8 cellular contexts compared by ENCODE assay signal in the genomic region with DNA sequence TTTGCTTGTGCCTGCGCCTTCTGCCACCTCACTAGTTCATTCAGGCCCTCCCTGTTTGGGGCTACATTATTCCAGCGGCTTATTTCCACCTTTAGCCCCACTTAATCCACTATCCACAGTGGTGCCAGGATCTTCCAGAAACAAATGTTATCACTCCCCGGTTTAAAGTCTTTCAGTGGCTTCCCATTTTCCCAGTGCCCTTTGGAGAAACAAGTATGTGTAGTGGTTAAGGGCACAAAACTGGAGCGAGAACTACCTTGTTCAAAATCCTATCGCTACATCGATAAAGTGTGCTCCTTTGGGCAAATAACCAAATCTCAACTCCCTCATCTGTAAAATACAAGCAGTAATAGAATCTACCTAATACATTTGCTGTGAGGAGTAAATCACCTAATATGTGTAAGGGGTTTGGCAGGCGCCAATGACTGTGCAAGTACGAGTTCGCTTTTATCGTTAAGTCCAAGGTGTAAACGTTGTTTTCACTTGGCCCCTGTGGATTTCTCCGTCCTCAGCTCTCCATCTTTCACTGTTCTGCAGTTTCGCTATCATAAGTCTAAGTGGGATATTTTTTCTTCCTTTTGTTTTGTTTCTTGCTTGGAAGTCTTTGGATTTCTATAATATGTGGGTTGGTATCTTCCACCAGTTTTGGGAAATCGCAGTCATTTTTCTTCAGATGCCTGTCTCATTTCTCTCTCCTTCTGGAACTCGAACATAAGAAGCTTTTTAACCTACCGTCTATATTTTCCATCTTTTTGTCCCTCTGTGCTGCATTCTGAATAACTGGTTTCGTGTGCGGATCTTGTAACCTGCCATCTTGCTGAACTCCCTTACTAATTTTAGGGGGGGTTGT. TPM values are rescaled to one million over a fixed set of nuclear protein-coding genes. Genes with fewer than 3 reads are reported as not detected.
DNase-seq lines count a peak whose midpoint lies in the region; ATAC-seq and TF ChIP-seq lines count a peak whose summit lies in the region.

No MANE protein-coding gene starts in this region.

- H3K27ac ChIP-seq in PC-9 (peak overlapping the region; percentile 77), epithelial cell of prostate (peak overlapping the region; percentile 85), trophoblast cell (ENCODE audit: low read depth, low read length) (peak overlapping the region; percentile 66)

- H2BK12ac ChIP-seq in trophoblast cell (ENCODE audit: low read length): no peak overlapping the region

- no peak overlapping the region for H3K23ac ChIP-seq in trophoblast cell (ENCODE audit: low read length)

- H4K91ac ChIP-seq in trophoblast cell (ENCODE audit: low read depth, low read length): peak overlapping the region; percentile 67

- no peaks in the 10 kb centered on the region for H3K9me3 ChIP-seq in PC-9 (ENCODE audit: insufficient read depth, low read depth)
- no peaks in the 10 kb centered on the region for H3K9me3 ChIP-seq in trophoblast cell (ENCODE audit: insufficient read depth, low read depth, low read length)

- POLR2A ChIA-PET in PC-9 (lab: Charles Lee; ENCODE audit: unreplicated experiment): interaction anchor here (0.6 to 0.7 kb wide), 4 partner anchors 19 to 1358 kb away, joined by 3 to 16 read pairs (median 6); no protein-coding TSS in a partner anchor

- H3K14ac ChIP-seq in trophoblast cell (ENCODE audit: low read length): no peak overlapping the region

- peaks cover 7% of the 10 kb centered on the region for H3K79me1 ChIP-seq in trophoblast cell (ENCODE audit: low read length)

- no peak overlapping the region for H2BK5ac ChIP-seq in trophoblast cell (ENCODE audit: low read depth, low read length, poor library complexity)

- peaks cover 17% of the 10 kb centered on the region for H3K4me1 ChIP-seq in PC-9 (replicated peaks; ENCODE audit: insufficient read depth)
- peaks cover 5 to 6% of the 10 kb centered on the region in 2 experiments for H3K4me1 ChIP-seq in trophoblast cell (ENCODE audit: control insufficient read depth in 1 of 2, insufficient read depth in 2 of 2, low read length in 2 of 2)

- no peak overlapping the region for H2AK5ac ChIP-seq in trophoblast cell (ENCODE audit: low read length)

- H3K9ac ChIP-seq in trophoblast cell (ENCODE audit: low read length): peak overlapping the region; percentile 57

- no CpG with 5 or more reads among the region's 18 CpGs for WGBS in trophoblast cell (ENCODE audit: extremely low coverage, insufficient coverage, insufficient read length)

- H3K4me2 ChIP-seq in PC-9 (peak overlapping the region; percentile 94), trophoblast cell (ENCODE audit: low read length) (peak overlapping the region; percentile 92)

- CTCF ChIA-PET in PC-9 (lab: Charles Lee): interaction anchor here (0.5 to 1.5 kb wide), 7 partner anchors 11 to 490 kb away, joined by 3 to 8 read pairs (median 5); a partner anchor contains a TSS

- H2BK120ac ChIP-seq in trophoblast cell (ENCODE audit: insufficient read depth, low read length, poor library complexity): no peak overlapping the region

- no peak overlapping the region for H3K4ac ChIP-seq in trophoblast cell (ENCODE audit: low read depth, low read length)

- intact Hi-C loops in PC-9 (cut with micrococcal nuclease; ENCODE audit: unreplicated experiment): loop anchor here (2.0 kb wide), 2 partner anchors 39 kb away; a partner anchor contains a TSS

- TF ChIP-seq CTCF in GM06990 (IDR thresholded peaks at IDR 0.05; ENCODE audit: insufficient read depth, low read length, poor library complexity, severe bottlenecking) (no peak), PC-9 (conservative IDR thresholded peaks at IDR 0.05) (no peak)

- ATAC-seq in GM19397 (IDR thresholded peaks at IDR 0.05; ENCODE audit: unreplicated experiment) (no peak), HG02885 (IDR thresholded peaks at IDR 0.05; ENCODE audit: poor library complexity, unreplicated experiment) (no peak), HG03039 (IDR thresholded peaks at IDR 0.05; ENCODE audit: unreplicated experiment) (no peak)

- peaks cover 1% of the 10 kb centered on the region; the same call in 1 of the 2 replicates for H3K36me3 ChIP-seq in GM06990 (ENCODE audit: control insufficient read depth, insufficient read depth, low read length)
- peaks cover 4% of the 10 kb centered on the region; the same call in 1 of the 2 replicates for H3K36me3 ChIP-seq in PC-9 (ENCODE audit: low read depth)
- H3K36me3 ChIP-seq in trophoblast cell (ENCODE audit: control insufficient read depth in 1 of 2, insufficient read depth in 2 of 2, low read length in 2 of 2): peaks cover 4 to 5% of the 10 kb centered on the region in 2 experiments

- H3K4me3 ChIP-seq in GM06990 (replicated peaks; ENCODE audit: low read depth, low read length) (peak overlapping the region; percentile 73), PC-9 (peak overlapping the region; percentile 95), trophoblast cell (ENCODE audit: low read depth, low read length) (peak overlapping the region; percentile 65)

- DNase-seq in GM06990 (ENCODE audit: extremely low read depth, insufficient read length) (no peak), PC-9 (no peak), epithelial cell of prostate (ENCODE audit: low read depth, low spot score) (no peak), trophoblast cell (no peak), COLO668 (lab: John Stamatoyannopoulos, UW; ENCODE audit: unreplicated experiment) (no peak)

- peak overlapping the region; percentile 37 for H4K12ac ChIP-seq in trophoblast cell (ENCODE audit: low read depth, low read length)

- H3K27me3 ChIP-seq in GM06990 (replicated peaks; ENCODE audit: control insufficient read depth, insufficient read depth, low read length) (no peaks in the 10 kb centered on the region), PC-9 (ENCODE audit: insufficient read depth, low read depth) (no peaks in the 10 kb centered on the region), trophoblast cell (ENCODE audit: insufficient read depth, low read length) (no peaks in the 10 kb centered on the region)

- no peak overlapping the region for H3K18ac ChIP-seq in trophoblast cell (ENCODE audit: low read length)

- TSS peak; percentile 97 for BruUV-seq in PC-9 (replicated peaks; lab: Mats Ljungman, UMichigan)

- peaks cover 17% of the 10 kb centered on the region; the same call in 1 of the 2 replicates for H3F3A ChIP-seq in PC-9 (ENCODE audit: insufficient read depth, low read depth)

- H2AFZ ChIP-seq in PC-9: peak overlapping the region; percentile 100
- H2AFZ ChIP-seq in trophoblast cell (ENCODE audit: insufficient read depth, low read length, poor library complexity): peak overlapping the region; percentile 47

- H4K8ac ChIP-seq in trophoblast cell (ENCODE audit: low read depth, low read length): peak overlapping the region; percentile 81

- H3K9me2 ChIP-seq in PC-9 (ENCODE audit: insufficient read depth): no peaks in the 10 kb centered on the region

- H4K20me1 ChIP-seq in PC-9 (ENCODE audit: insufficient read depth): peaks cover 8% of the 10 kb centered on the region; the same call in 1 of the 2 replicates

- H3K79me2 ChIP-seq in PC-9 (ENCODE audit: low read depth): peaks cover 23% of the 10 kb centered on the region
- H3K79me2 ChIP-seq in trophoblast cell (ENCODE audit: control insufficient read depth, insufficient read depth, low read length, poor library complexity): peaks cover 7% of the 10 kb centered on the region

RNA-seq across cellular contexts. Expression of a gene that starts 0.8 kb away (rescaled TPM):
- 72.3 and 88.7 TPM in 2 replicates for total RNA-seq in PC-9 (2021)
- 29.0 and 30.8 TPM in 2 replicates for polyA plus RNA-seq in trophoblast cell (2013)

RNA-seq across cellular contexts. Expression of a gene that starts 38.7 kb away (rescaled TPM):
- 23.5 and 32.5 TPM in 2 replicates for total RNA-seq in PC-9 (2021)
- 7.2 and 7.8 TPM in 2 replicates for polyA plus RNA-seq in trophoblast cell (2013)

RNA-seq across cellular contexts. Expression of a gene that starts 41.0 kb away (rescaled TPM):
- 18.7 and 18.9 TPM in 2 replicates for total RNA-seq in PC-9 (2021)
- polyA plus RNA-seq in trophoblast cell (2013): 9.4 and 9.6 TPM in 2 replicates

RNA-seq across cellular contexts. Expression of a gene that starts 41.3 kb away (rescaled TPM):
- total RNA-seq in PC-9 (2021): not detected in 2 replicates
- 4.9 and 5.3 TPM in 2 replicates for polyA plus RNA-seq in trophoblast cell (2013)
